8 cellular contexts compared by ENCODE assay signal in genomic region chr19:7903244-7904073, GRCh38. TPM values are rescaled to one million over a fixed set of nuclear protein-coding genes. Genes with fewer than 3 reads are reported as not detected.
DNase-seq lines count a peak whose midpoint lies in the region; ATAC-seq and TF ChIP-seq lines count a peak whose summit lies in the region.

MAP2K7 (plus strand) TSS chr19:7903877; CDS start chr19:7903945, 68 bp downstream.

- intact Hi-C loops in lower lobe of right lung (cut with DNase I) = no loop called here

- peak within 1 kb of the TSS; percentile 81 for H3K27ac ChIP-seq in lower lobe of right lung

- H3K4me3 ChIP-seq in lower lobe of right lung = peak within 1 kb of the TSS; percentile 88

- no peaks in the 10 kb centered on the region for H3K27me3 ChIP-seq in lower lobe of right lung (ENCODE audit: low read depth)

- ATAC-seq in GM19468 (IDR thresholded peaks at IDR 0.05; ENCODE audit: extremely low read depth, unreplicated experiment) (peak; percentile 84), lower lobe of right lung (peak; percentile 92 to 95)

- TF ChIP-seq CTCF in lower lobe of right lung (IDR thresholded peaks at IDR 0.05) = peak; percentile 64

- H3K36me3 ChIP-seq in lower lobe of right lung = peaks cover 9% of the 10 kb centered on the region

- H3K9me3 ChIP-seq in lower lobe of right lung = no peaks in the 10 kb centered on the region

- H3K4me1 ChIP-seq in lower lobe of right lung = peaks cover 44% of the 10 kb centered on the region

- DNase-seq in COLO829 (ENCODE audit: low spot score) (peak; percentile 99), HS-5 (ENCODE audit: low read depth) (peak; percentile 97), NK-92 (lab: John Stamatoyannopoulos, UW; ENCODE audit: unreplicated experiment) (peak; percentile 100), lower lobe of right lung (peak; percentile 100)
- peak; percentile 100 for DNase-seq in activated CD8-positive, alpha-beta memory T cell treated with anti-CD3 and anti-CD28 coated beads for 1 hour (ENCODE audit: extremely low read depth in 1 of 2, low read depth in 1 of 2)
- DNase-seq in effector CD4-positive, alpha-beta T cell = peak; percentile 100
- peak; percentile 100 for DNase-seq in stimulated activated CD4-positive, alpha-beta T cell treated with anti-CD3 and anti-CD28 coated beads, TNF-alpha, amount 100 ng/mL, for 24 hours (ENCODE audit: low read depth in 3 of 3)

RNA-seq across cellular contexts. Expression of gene MAP2K7, which starts in this region (rescaled TPM):
- 38.6 TPM for total RNA-seq in lower lobe of right lung

Comparison
In these comparisons a context has a peak if more than half of its experiments do, and no peak if none do; other contexts are left out.
1. Peak in every context shown above with its lines: DNase-seq, ATAC-seq, H3K4me3 ChIP-seq and H3K27ac ChIP-seq.